14 cellular contexts compared by ENCODE assay signal in genomic region chr17:80939151-80940145, GRCh38. TPM values are rescaled to one million over a fixed set of nuclear protein-coding genes. Genes with fewer than 3 reads are reported as not detected.
DNase-seq lines count a peak whose midpoint lies in the region; ATAC-seq and TF ChIP-seq lines count a peak whose summit lies in the region.
"Had no signal": no experiment of that assay in that cellular context is flagged by ENCODE, and none has a peak within 500 bp of the region (broad histone marks: within the 10 kb centered on the region; RNA-seq: fewer than 3 reads in every experiment).

No MANE protein-coding gene starts in this region.

- H3K27me3 ChIP-seq in spleen (replicated peaks in 1 of 7) = no peaks in the 10 kb centered on the region
- H3K27me3 ChIP-seq: cardiac muscle cell, vagina had no signal

- TF ChIP-seq POLR2A in NB4 (IDR thresholded peaks at IDR 0.05; ENCODE audit: extremely low read depth, insufficient read length) = no peak
- no peak for TF ChIP-seq POLR2A in spleen (IDR thresholded peaks at IDR 0.05)

- H3K27ac Mint-ChIP-seq in activated naive CD4-positive, alpha-beta T cell treated with anti-CD3 and anti-CD28 coated beads, Interleukin-2, amount 10 ng/mL, durations not matched to agents 7 days and 5 days = peak overlapping the region; percentile 96
- H3K27ac Mint-ChIP-seq in effector memory CD8-positive, alpha-beta T cell = peak overlapping the region; percentile 86 to 88

- H3K36me3 ChIP-seq in spleen = peaks cover 0 to 45% (median 4%) of the 10 kb centered on the region in 6 donors

- peaks cover 45% of the 10 kb centered on the region for H3K4me1 Mint-ChIP-seq in activated naive CD4-positive, alpha-beta T cell treated with anti-CD3 and anti-CD28 coated beads, Interleukin-2, amount 10 ng/mL, durations not matched to agents 7 days and 5 days
- peaks cover 26 to 28% of the 10 kb centered on the region in 2 donors for H3K4me1 Mint-ChIP-seq in effector memory CD8-positive, alpha-beta T cell (ENCODE audit: low read depth in 2 of 2)

- peaks cover 5 to 61% (median 50%) of the 10 kb centered on the region in 6 donors for H3K4me1 ChIP-seq in spleen

- peaks cover 8% of the 10 kb centered on the region for H3K27me3 Mint-ChIP-seq in activated naive CD4-positive, alpha-beta T cell treated with anti-CD3 and anti-CD28 coated beads, Interleukin-2, amount 10 ng/mL, durations not matched to agents 7 days and 5 days
- H3K27me3 Mint-ChIP-seq in effector memory CD8-positive, alpha-beta T cell = no peaks in the 10 kb centered on the region

- H3K27ac ChIP-seq in spleen = peak overlapping the region in 1 of 8 donors; percentile 24
- H3K27ac ChIP-seq: cardiac muscle cell, vagina had no signal

- peak overlapping the region; percentile 6 for H3K4me3 ChIP-seq in NB4 (ENCODE audit: low read depth, low read length)
- no peak overlapping the region for H3K4me3 ChIP-seq in spleen
- H3K4me3 ChIP-seq: cardiac muscle cell, vagina had no signal

- no peak for DNase-seq in activated naive CD4-positive, alpha-beta T cell treated with anti-CD3 and anti-CD28 coated beads, Interleukin-2, amount 10 ng/mL, durations not matched to agents 7 days and 5 days
- no peak for DNase-seq in activated naive CD4-positive, alpha-beta T cell treated with anti-CD3 and anti-CD28 coated beads, Interleukin-2, amount 50 U/mL, for 16 hours
- no peak for DNase-seq in NB4 (ENCODE audit: low read depth)
- DNase-seq in effector memory CD8-positive, alpha-beta T cell = no peak
- peak; percentile 51 for DNase-seq in spleen
- no peak for DNase-seq in stimulated activated CD4-positive, alpha-beta T cell treated with anti-CD3 and anti-CD28 coated beads, Interleukin-15, amount 100 ng/mL, for 24 hours
- DNase-seq in ureter (ENCODE audit: low spot score) = no peak
- DNase-seq: HCEC 1CT, NCI-H146, NCI-H2227 treated with DMSO at 0.1 percent for 48 hours, nephron progenitor cell had no signal

- CTCF ChIA-PET in activated naive CD4-positive, alpha-beta T cell treated with anti-CD3 and anti-CD28 coated beads, Interleukin-2, amount 10 ng/mL, durations not matched to agents 7 days and 5 days (lab: Charles Lee) = interaction anchor here (1.0 to 3.0 kb wide), 2 partner anchors 31 to 512 kb away, joined by 3 to 13 read pairs; no protein-coding TSS in a partner anchor

- no peak for TF ChIP-seq CTCF in NB4 (IDR thresholded peaks at IDR 0.05; ENCODE audit: low read depth, low read length)
- TF ChIP-seq CTCF in spleen (IDR thresholded peaks at IDR 0.05 in 8 of 11, conservative IDR thresholded peaks at IDR 0.05 in 3 of 11) = no peak

- WGBS in spleen, 5 donors = 91 to 96% (median 94%) methylated on average over 27 of the region's 27 CpGs

- peaks cover 28% of the 10 kb centered on the region for H3K36me3 Mint-ChIP-seq in activated naive CD4-positive, alpha-beta T cell treated with anti-CD3 and anti-CD28 coated beads, Interleukin-2, amount 10 ng/mL, durations not matched to agents 7 days and 5 days
- peaks cover 12% of the 10 kb centered on the region for H3K36me3 Mint-ChIP-seq in effector memory CD8-positive, alpha-beta T cell (ENCODE audit: insufficient read depth)

- H3K9me3 ChIP-seq in spleen = no peaks in the 10 kb centered on the region
- H3K9me3 ChIP-seq: vagina had no signal

- no peaks in the 10 kb centered on the region for H3K9me3 Mint-ChIP-seq in activated naive CD4-positive, alpha-beta T cell treated with anti-CD3 and anti-CD28 coated beads, Interleukin-2, amount 10 ng/mL, durations not matched to agents 7 days and 5 days
- H3K9me3 Mint-ChIP-seq in effector memory CD8-positive, alpha-beta T cell = no peaks in the 10 kb centered on the region
- H3K9me3 Mint-ChIP-seq: nephron progenitor cell had no signal

- intact Hi-C loops in spleen (cut with DNase I; ENCODE audit: low total_unique reads) = no loop called here

- peak overlapping the region; percentile 55 for H3K4me3 Mint-ChIP-seq in activated naive CD4-positive, alpha-beta T cell treated with anti-CD3 and anti-CD28 coated beads, Interleukin-2, amount 10 ng/mL, durations not matched to agents 7 days and 5 days
- peak overlapping the region; percentile 23 to 53 for H3K4me3 Mint-ChIP-seq in effector memory CD8-positive, alpha-beta T cell
- H3K4me3 Mint-ChIP-seq: nephron progenitor cell had no signal

- ATAC-seq in effector memory CD8-positive, alpha-beta T cell (replicated peaks) = no peak
- ATAC-seq in GM21619 (IDR thresholded peaks at IDR 0.05; ENCODE audit: unreplicated experiment) = no peak

RNA-seq across cellular contexts. Expression of gene CHMP6, which starts 52.2 kb away (rescaled TPM):
- 10 to 100 TPM; 23.0 to 35.7 (median 31.5) TPM for total RNA-seq in spleen
- 10 to 100 TPM; 24.0 to 41.1 (median 25.4) TPM for polyA plus RNA-seq in spleen
- 26.2 TPM for total RNA-seq in ureter
